12 cellular contexts compared by ENCODE assay signal in the genomic region with DNA sequence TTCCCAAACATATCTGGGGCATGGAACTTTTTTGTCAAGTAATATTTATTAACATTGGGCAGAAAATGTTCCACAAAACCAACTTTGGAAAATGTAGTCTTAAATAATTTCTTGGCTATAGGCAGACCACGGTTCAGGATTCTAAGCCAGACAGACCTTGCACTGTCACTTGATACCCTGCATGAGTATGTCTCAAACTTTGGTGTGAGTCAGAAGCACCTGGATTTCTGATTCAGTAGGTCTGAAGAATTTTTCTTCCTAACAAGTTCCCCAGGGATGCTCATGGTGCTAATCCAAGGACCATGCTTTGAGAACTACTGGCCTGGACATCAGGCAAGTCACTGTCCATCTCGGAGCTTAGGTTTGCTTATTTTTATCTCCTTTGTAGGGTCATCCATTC.
"Had no signal": no experiment of that assay in that cellular context is flagged by ENCODE, and none has a peak within 500 bp of the region (broad histone marks: within the 10 kb centered on the region; RNA-seq: fewer than 3 reads in every experiment).

No MANE protein-coding gene starts in this region.

- H3K4me3 ChIP-seq: colonic mucosa, thyroid gland had no signal

- DNase-seq: activated CD4-positive, alpha-beta memory T cell treated with anti-CD3 and anti-CD28 coated beads for 36 hours; activated CD4-positive, alpha-beta T cell treated with anti-CD3 and anti-CD28 coated beads for 36 hours; activated T-cell treated with anti-CD3 and anti-CD28 coated beads for 4 hours; colonic mucosa; endodermal cell; erythroblast; left ventricle myocardium superior; stimulated activated CD4-positive, alpha-beta T cell treated with anti-CD3 and anti-CD28 coated beads, Interleukin-12 subunit alpha, Interleukin-12 subunit beta, amount 100 ng/mL, for 4 hours; stimulated activated CD4-positive, alpha-beta T cell treated with anti-CD3 and anti-CD28 coated beads, Interleukin-1b, Interleukin-23, amount 100 ng/mL, for 48 hours; stimulated activated naive CD4-positive, alpha-beta T cell treated with Interleukin-2 at 50 U/mL for 16 hours; thyroid gland had no signal

- H3K4me1 ChIP-seq: colonic mucosa had no signal

- FAIRE-seq: keratinocyte had no signal

- ATAC-seq: activated CD4-positive, alpha-beta T cell treated with anti-CD3 and anti-CD28 coated beads for 36 hours; left ventricle myocardium superior had no signal

- H3K9me3 ChIP-seq: colonic mucosa, thyroid gland had no signal

- H3K36me3 ChIP-seq: colonic mucosa, thyroid gland had no signal

- H3K27me3 ChIP-seq: colonic mucosa, thyroid gland had no signal

- H3K27ac ChIP-seq: colonic mucosa, thyroid gland had no signal
